1 cellular context compared by ENCODE assay signal in genomic region chr20:8250539-8251200, GRCh38.
TF ChIP-seq lines count a peak whose summit lies in the region.

No MANE protein-coding gene starts in this region.

TF ChIP-seq in HepG2, 621 proteins besides CTCF, POLR2A, EP300 and RAD21 (continued from another document and continues in another):
- TF ChIP-seq STAT6 (CRISPR knock-in tag; IDR thresholded peaks at IDR 0.05; ENCODE audit: borderline replicate concordance), result peak; percentile 97
- TF ChIP-seq ZNF382 (CRISPR knock-in tag; IDR thresholded peaks at IDR 0.05; ENCODE audit: borderline replicate concordance), result no peak
- peak; percentile 70; the same call in 1 of the 2 replicates for TF ChIP-seq EHMT2 (IDR thresholded peaks at IDR 0.05; ENCODE audit: borderline replicate concordance, low read depth, low read length)
- no peak for TF ChIP-seq ZXDC (CRISPR knock-in tag; IDR thresholded peaks at IDR 0.05)
- 0 out of 2 replicates have a peak, but pooled peaks have one; percentile 51 for TF ChIP-seq ZNF446 (CRISPR knock-in tag; IDR thresholded peaks at IDR 0.05)
- TF ChIP-seq ZNF136 (CRISPR knock-in tag; IDR thresholded peaks at IDR 0.05; ENCODE audit: low read depth), result peak; percentile 57; the same call in 1 of the 2 replicates
- no peak for TF ChIP-seq ZNF329 (CRISPR knock-in tag; IDR thresholded peaks at IDR 0.05; ENCODE audit: low read depth)
- no peak for TF ChIP-seq E2F2 (CRISPR knock-in tag; IDR thresholded peaks at IDR 0.05; ENCODE audit: borderline replicate concordance)
- no peak for TF ChIP-seq ZNF644 (CRISPR knock-in tag; IDR thresholded peaks at IDR 0.05; ENCODE audit: low read depth)
- TF ChIP-seq ZFP36 (IDR thresholded peaks at IDR 0.05; ENCODE audit: borderline replicate concordance, low read depth, low read length, partially characterized antibody), result peak; percentile 74
- peak; percentile 86; the same call in 1 of the 2 replicates for TF ChIP-seq ETV5 (CRISPR knock-in tag; IDR thresholded peaks at IDR 0.05; ENCODE audit: borderline replicate concordance)
- peak; percentile 73 for TF ChIP-seq YEATS4 (CRISPR knock-in tag; IDR thresholded peaks at IDR 0.05; ENCODE audit: borderline replicate concordance)
- TF ChIP-seq KIAA2018 (CRISPR knock-in tag; IDR thresholded peaks at IDR 0.05; ENCODE audit: borderline replicate concordance), result no peak
- no peak for TF ChIP-seq FUBP1 (CRISPR knock-in tag; IDR thresholded peaks at IDR 0.05; ENCODE audit: borderline replicate concordance)
- TF ChIP-seq ZNF709 (CRISPR knock-in tag; IDR thresholded peaks at IDR 0.05), result no peak
- no peak for TF ChIP-seq RFX3 (CRISPR knock-in tag; IDR thresholded peaks at IDR 0.05)
- TF ChIP-seq FOXC1 (CRISPR knock-in tag; IDR thresholded peaks at IDR 0.05; ENCODE audit: borderline replicate concordance), result no peak
- no peak for TF ChIP-seq ZBTB14 (CRISPR knock-in tag; IDR thresholded peaks at IDR 0.05)
- TF ChIP-seq RBM39 (IDR thresholded peaks at IDR 0.05; ENCODE audit: low read depth, low read length, poor library complexity, severe bottlenecking), result no peak
- peak; percentile 67 for TF ChIP-seq SP5 (CRISPR knock-in tag; IDR thresholded peaks at IDR 0.05; ENCODE audit: borderline replicate concordance, low read depth)
- no peak for TF ChIP-seq ZNF75D (CRISPR knock-in tag; IDR thresholded peaks at IDR 0.05; ENCODE audit: borderline replicate concordance)
- TF ChIP-seq FOXP1 (IDR thresholded peaks at IDR 0.05), result peak; percentile 80
- peak; percentile 99 for TF ChIP-seq FOXP1 (CRISPR knock-in tag; IDR thresholded peaks at IDR 0.05)
- no peak for TF ChIP-seq ZNF282 (IDR thresholded peaks at IDR 0.05; ENCODE audit: partially characterized antibody)
- no peak for TF ChIP-seq MAF1 (CRISPR knock-in tag; IDR thresholded peaks at IDR 0.05; ENCODE audit: borderline replicate concordance)
- peak; percentile 69; the same call in 1 of the 2 replicates for TF ChIP-seq THYN1 (CRISPR knock-in tag; IDR thresholded peaks at IDR 0.05; ENCODE audit: borderline replicate concordance, low read depth)
- TF ChIP-seq HNRNPUL1 (IDR thresholded peaks at IDR 0.05; ENCODE audit: low read depth, low read length), result no peak
- no peak for TF ChIP-seq ZNF660 (CRISPR knock-in tag; IDR thresholded peaks at IDR 0.05; ENCODE audit: borderline replicate concordance, low read depth)
- 0 out of 2 replicates have a peak, but pooled peaks have one; percentile 22 for TF ChIP-seq SALL2 (CRISPR knock-in tag; IDR thresholded peaks at IDR 0.05)
- TF ChIP-seq ELF3 (CRISPR knock-in tag; IDR thresholded peaks at IDR 0.05), result peak; percentile 92
- no peak for TF ChIP-seq BRCA1 (CRISPR knock-in tag; IDR thresholded peaks at IDR 0.05)
- no peak for TF ChIP-seq MAFK (conservative IDR thresholded peaks at IDR 0.05 in 1 of 2, IDR thresholded peaks at IDR 0.05 in 1 of 2; ENCODE audit: low read length in 2 of 2)
- peak; percentile 72; the same call in 1 of the 2 replicates for TF ChIP-seq SP140L (CRISPR knock-in tag; IDR thresholded peaks at IDR 0.05; ENCODE audit: borderline replicate concordance)
- TF ChIP-seq ERF (CRISPR knock-in tag; IDR thresholded peaks at IDR 0.05), result peak; percentile 94
- peak; percentile 100 for TF ChIP-seq NFIC (IDR thresholded peaks at IDR 0.05; ENCODE audit: low read length)
- TF ChIP-seq KDM5B (CRISPR knock-in tag; IDR thresholded peaks at IDR 0.05; ENCODE audit: borderline replicate concordance), result no peak
- TF ChIP-seq TIGD3 (CRISPR knock-in tag; IDR thresholded peaks at IDR 0.05; ENCODE audit: borderline replicate concordance), result no peak
